19 cellular contexts compared by ENCODE assay signal in the genomic region with DNA sequence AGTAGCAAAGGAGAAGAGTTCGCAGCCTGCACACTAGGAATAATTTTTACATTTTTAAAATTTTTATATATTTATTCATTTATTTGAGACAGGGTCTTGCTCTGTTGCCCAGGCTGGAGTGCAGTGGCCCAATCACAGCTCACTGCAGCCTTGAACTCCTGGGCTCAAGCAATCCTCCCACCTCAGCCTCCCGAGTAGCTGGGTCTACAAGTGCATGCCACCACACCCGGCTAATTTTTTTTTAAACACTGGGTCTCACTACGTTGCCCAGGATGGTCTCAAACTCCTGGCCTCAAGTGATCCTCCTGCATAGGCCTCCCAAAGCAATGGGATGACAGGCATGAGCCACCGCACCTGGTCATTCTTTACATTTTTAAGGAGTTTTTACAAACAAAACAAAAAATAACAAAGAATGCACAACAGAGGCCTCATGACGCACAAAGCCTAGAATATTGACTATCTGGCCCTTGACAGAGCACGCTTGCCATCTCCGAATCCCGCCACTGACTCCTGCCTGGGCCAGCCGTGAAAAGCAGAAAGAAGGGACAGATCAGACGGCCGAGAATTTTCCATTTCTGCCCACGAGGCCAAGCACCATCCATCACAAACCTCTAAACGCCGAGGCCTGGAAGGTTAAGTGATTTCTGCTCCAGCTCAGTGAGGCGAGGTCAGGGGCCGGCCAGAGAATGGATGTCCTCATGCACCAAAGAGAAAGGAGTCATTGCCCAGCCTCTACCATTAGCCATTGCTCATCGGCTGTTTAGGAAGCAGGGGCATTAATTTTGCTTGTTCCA.
DNase-seq lines count a peak whose midpoint lies in the region; ATAC-seq and TF ChIP-seq lines count a peak whose summit lies in the region.
"Had no signal": no experiment of that assay in that cellular context is flagged by ENCODE, and none has a peak within 500 bp of the region (broad histone marks: within the 10 kb centered on the region; RNA-seq: fewer than 3 reads in every experiment).

No MANE protein-coding gene starts in this region.

- H3K9me3 ChIP-seq in endodermal cell (ENCODE audit: control insufficient read depth, low read length) = peaks cover 5% of the 10 kb centered on the region
- H3K9me3 ChIP-seq in tibial artery = peaks cover 0 to 4% (median 0%) of the 10 kb centered on the region in 3 donors
- no peaks in the 10 kb centered on the region for H3K9me3 ChIP-seq in GM23248 (ENCODE audit: low read depth)
- H3K9me3 ChIP-seq: tibial nerve had no signal

- H3K27ac Mint-ChIP-seq in endodermal cell = peak overlapping the region; percentile 16
- no peak overlapping the region for H3K27ac Mint-ChIP-seq in neural crest cell (ENCODE audit: unreplicated experiment)
- H3K27ac Mint-ChIP-seq: CD8-positive, alpha-beta T cell had no signal

- H3F3A ChIP-seq in GM23248 (ENCODE audit: insufficient read depth) = peaks cover 31% of the 10 kb centered on the region

- H3K4me3 Mint-ChIP-seq in endodermal cell (no peak overlapping the region), neural crest cell (peak overlapping the region; percentile 3)
- H3K4me3 Mint-ChIP-seq: activated T-cell treated with anti-CD3 and anti-CD28 coated beads, Interleukin-2, amount 50 U/mL, for 4 hours; CD8-positive, alpha-beta T cell had no signal

- intact Hi-C loops in Right ventricle myocardium inferior (cut with DNase I) = loop anchor here (5.0 kb wide), 1 partner anchor 46 kb away; no protein-coding TSS in a partner anchor
- intact Hi-C loops in left ventricle myocardium superior (cut with micrococcal nuclease) = no loop called here
- intact Hi-C loops in tibial artery (cut with DNase I; ENCODE audit: low total_unique reads) = no loop called here

- H3K79me2 ChIP-seq in GM23248 (ENCODE audit: insufficient read depth) = no peaks in the 10 kb centered on the region

- H3K27me3 Mint-ChIP-seq in endodermal cell (ENCODE audit: insufficient read depth) (no peaks in the 10 kb centered on the region), neural crest cell (ENCODE audit: low read depth) (peaks cover 58% of the 10 kb centered on the region)

- H4K20me1 ChIP-seq in GM23248 (ENCODE audit: insufficient read depth) = no peaks in the 10 kb centered on the region

- H3K4me3 ChIP-seq in endodermal cell (ENCODE audit: low read length) = no peak overlapping the region
- H3K4me3 ChIP-seq in tibial artery = no peak overlapping the region
- H3K4me3 ChIP-seq in GM23248 = no peak overlapping the region
- H3K4me3 ChIP-seq: tibial nerve had no signal

- peak; percentile 14 for DNase-seq in Right ventricle myocardium inferior (ENCODE audit: missing footprints)
- DNase-seq in left ventricle myocardium superior = no peak
- no peak for DNase-seq in endodermal cell
- no peak for DNase-seq in neural crest cell (ENCODE audit: low read depth, low spot score)
- no peak for DNase-seq in tibial artery
- no peak for DNase-seq in NCI-H345 (lab: John Stamatoyannopoulos, UW)
- DNase-seq in activated T-cell treated with anti-CD3 and anti-CD28 coated beads, Interleukin-2, amount 50 U/mL, for 1 hour = no peak
- no peak for DNase-seq in GM23248
- DNase-seq: activated CD4-positive, alpha-beta T cell treated with anti-CD3 and anti-CD28 coated beads, Interleukin-2, amount 50 U/mL, for 4 hours; activated T-cell treated with anti-CD3 and anti-CD28 coated beads, Interleukin-2, amount 50 U/mL, for 4 hours; CD8-positive, alpha-beta T cell; EL; head of caudate nucleus; Kasumi-1; NCI-H146; NCI-H446 treated with DMSO at 0.1 percent for 48 hours; OCI-M1 had no signal

- in situ Hi-C loops in GM23248 (cut with MboI) = no loop called here

- TF ChIP-seq CTCF in endodermal cell (conservative IDR thresholded peaks at IDR 0.05) (no peak), neural crest cell (conservative IDR thresholded peaks at IDR 0.05) (no peak), tibial artery (IDR thresholded peaks at IDR 0.05) (no peak)

- H3K4me2 ChIP-seq in GM23248 (ENCODE audit: unreplicated experiment) = no peak overlapping the region

- no peaks in the 10 kb centered on the region for H3K36me3 Mint-ChIP-seq in endodermal cell (ENCODE audit: low read depth)
- H3K36me3 Mint-ChIP-seq in neural crest cell (ENCODE audit: low read depth) = no peaks in the 10 kb centered on the region
- H3K36me3 Mint-ChIP-seq: CD8-positive, alpha-beta T cell had no signal

- H3K4me1 ChIP-seq in endodermal cell (ENCODE audit: control insufficient read depth, insufficient read depth, low read length) (no peaks in the 10 kb centered on the region), tibial artery (peaks cover 0 to 37% (median 23%) of the 10 kb centered on the region in 4 donors), GM23248 (ENCODE audit: insufficient read depth) (peaks cover 27% of the 10 kb centered on the region)

- WGBS in endodermal cell (ENCODE audit: insufficient coverage in 1 of 2, insufficient read length in 1 of 2), 2 experiments = 90% methylated on average over 11 to 17 of the region's 18 CpGs
- WGBS in GM23248 (ENCODE audit: low coverage in 1 of 2, low lambda C conversion rate in 2 of 2, missing lambda C conversion rate in 2 of 2), 2 experiments = 86 to 88% methylated on average over 18 of the region's 18 CpGs

- H2AFZ ChIP-seq in GM23248 = no peak overlapping the region

- H3K9ac ChIP-seq in endodermal cell (ENCODE audit: extremely low read depth, low read length, poor library complexity, severe bottlenecking) (no peak overlapping the region), GM23248 (no peak overlapping the region)

- no peaks in the 10 kb centered on the region for H3K9me2 ChIP-seq in GM23248 (ENCODE audit: insufficient read depth)

- H3K27me3 ChIP-seq in endodermal cell (ENCODE audit: control insufficient read depth, insufficient read depth, low read length, poor library complexity, severe bottlenecking) (no peaks in the 10 kb centered on the region), tibial artery (no peaks in the 10 kb centered on the region), GM23248 (replicated peaks; ENCODE audit: insufficient read depth) (no peaks in the 10 kb centered on the region)
- H3K27me3 ChIP-seq: tibial nerve had no signal

- H3K9me3 Mint-ChIP-seq in endodermal cell = peaks cover 6% of the 10 kb centered on the region
- no peaks in the 10 kb centered on the region for H3K9me3 Mint-ChIP-seq in neural crest cell
- H3K9me3 Mint-ChIP-seq: activated T-cell treated with anti-CD3 and anti-CD28 coated beads, Interleukin-2, amount 50 U/mL, for 4 hours; CD8-positive, alpha-beta T cell had no signal

- H3K4me1 Mint-ChIP-seq in endodermal cell (peaks cover 17% of the 10 kb centered on the region), neural crest cell (peaks cover 68% of the 10 kb centered on the region)

- no peak for ATAC-seq in Right ventricle myocardium inferior
- no peak for ATAC-seq in left ventricle myocardium superior
- ATAC-seq: activated T-cell treated with anti-CD3 and anti-CD28 coated beads, Interleukin-2, amount 50 U/mL, for 4 hours; CD8-positive, alpha-beta T cell had no signal

- H3K27ac ChIP-seq in endodermal cell (ENCODE audit: low read depth, low read length) = no peak overlapping the region
- peak overlapping the region; percentile 19 to 76 for H3K27ac ChIP-seq in tibial artery
- H3K27ac ChIP-seq in GM23248 = no peak overlapping the region
- H3K27ac ChIP-seq: epithelial cell of prostate had no signal

- H3K36me3 ChIP-seq in endodermal cell (ENCODE audit: control insufficient read depth, insufficient read depth, low read length) (no peaks in the 10 kb centered on the region), tibial artery (no peaks in the 10 kb centered on the region), GM23248 (ENCODE audit: low read depth) (no peaks in the 10 kb centered on the region)
- H3K36me3 ChIP-seq: tibial nerve had no signal

Comparison
In these comparisons a context has a peak if more than half of its experiments do, and no peak if none do; other contexts are left out.
1. H3K27ac ChIP-seq: peak in tibial artery (2 of 2); none in endodermal cell (single experiment) and GM23248 (single experiment).